In genomic region chr6:84019171-84019570, GRCh38 we compare ENCODE assay signal across 17 cellular contexts. TPM values are rescaled to one million over a fixed set of nuclear protein-coding genes. Genes with fewer than 3 reads are reported as not detected.
DNase-seq lines count a peak whose midpoint lies in the region; ATAC-seq and TF ChIP-seq lines count a peak whose summit lies in the region.
"Had no signal": no experiment of that assay in that cellular context is flagged by ENCODE, and none has a peak within 500 bp of the region (broad histone marks: within the 10 kb centered on the region; RNA-seq: fewer than 3 reads in every experiment).

No MANE protein-coding gene starts in this region.

- ATAC-seq in left lobe of liver: no peak
- ATAC-seq: K562 had no signal

- H3K4me3 ChIP-seq in OCI-LY3 (ENCODE audit: low read length) (no peak overlapping the region), iPS-15b (ENCODE audit: low read depth, low read length) (peak overlapping the region; percentile 3), retinal pigment epithelial cell (ENCODE audit: low read length) (peak overlapping the region; percentile 20), MG63 (no peak overlapping the region)
- H3K4me3 ChIP-seq: K562 had no signal

- H3K9me3 ChIP-seq in OCI-LY3 (ENCODE audit: insufficient read depth, low read length): no peaks in the 10 kb centered on the region
- H3K9me3 ChIP-seq in iPS-15b (ENCODE audit: control insufficient read depth, insufficient read depth, low read length): no peaks in the 10 kb centered on the region
- H3K9me3 ChIP-seq in MG63: no peaks in the 10 kb centered on the region
- H3K9me3 ChIP-seq: Caco-2 had no signal

- no peaks in the 10 kb centered on the region for H3K79me2 ChIP-seq in OCI-LY3 (ENCODE audit: low read length)

- 0 out of 2 replicates have a peak overlapping the region, but pooled peaks have one; percentile 4 for H2AFZ ChIP-seq in OCI-LY3 (ENCODE audit: low read depth, low read length)

- peaks cover 23% of the 10 kb centered on the region for H3K4me1 ChIP-seq in OCI-LY3 (ENCODE audit: low read length)
- H3K4me1 ChIP-seq in iPS-15b (ENCODE audit: control insufficient read depth, insufficient read depth, low read length): peaks cover 8% of the 10 kb centered on the region
- H3K4me1 ChIP-seq: Caco-2 had no signal

- H3K27me3 ChIP-seq in OCI-LY3 (ENCODE audit: low read depth, low read length): no peaks in the 10 kb centered on the region
- no peaks in the 10 kb centered on the region for H3K27me3 ChIP-seq in iPS-15b (ENCODE audit: control insufficient read depth, insufficient read depth, low read length)
- 0 out of 2 replicates have a peak, but pooled peaks cover 2% of the 10 kb centered on the region for H3K27me3 ChIP-seq in MG63

- H3K4me2 ChIP-seq in OCI-LY3 (ENCODE audit: low read length): peak overlapping the region; percentile 52

- DNase-seq in NCI-H2171 treated with DMSO at 0.1 percent for 48 hours (lab: John Stamatoyannopoulos, UW): peak; percentile 93
- DNase-seq in retinal pigment epithelial cell (ENCODE audit: low read depth): no peak
- DNase-seq in MG63: no peak
- no peak for DNase-seq in left lobe of liver (ENCODE audit: low spot score)
- DNase-seq in SKM-1 (lab: John Stamatoyannopoulos, UW; ENCODE audit: unreplicated experiment): no peak
- DNase-seq in H4 (ENCODE audit: low spot score): no peak
- DNase-seq: Caco-2; CD4-positive, CD25-positive, alpha-beta regulatory T cell; NCI-H1417 treated with DMSO at 0.1 percent for 48 hours; NCI-H2081; NCI-H446; NCI-H774 had no signal

- 0 out of 2 replicates have a peak overlapping the region, but pooled peaks have one; percentile 14 for H3K27ac ChIP-seq in OCI-LY3 (ENCODE audit: low read length)

- H3K36me3 ChIP-seq in OCI-LY3 (replicated peaks; ENCODE audit: low read depth, low read length) (no peaks in the 10 kb centered on the region), iPS-15b (ENCODE audit: control insufficient read depth, insufficient read depth, low read length) (no peaks in the 10 kb centered on the region), MG63 (no peaks in the 10 kb centered on the region)

- H3K9ac ChIP-seq in OCI-LY3 (ENCODE audit: low read length): no peak overlapping the region
- H3K9ac ChIP-seq in iPS-15b (ENCODE audit: low read depth, low read length): no peak overlapping the region

- TF ChIP-seq CTCF in OCI-LY3 (IDR thresholded peaks at IDR 0.05; ENCODE audit: low read depth, low read length): no peak
- no peak for TF ChIP-seq CTCF in retinal pigment epithelial cell (conservative IDR thresholded peaks at IDR 0.05; ENCODE audit: low read depth, low read length)

- H4K20me1 ChIP-seq in OCI-LY3 (ENCODE audit: insufficient read depth, low read length): no peaks in the 10 kb centered on the region

RNA-seq across cellular contexts. Expression of gene MRAP2, which starts 14.4 kb away (rescaled TPM):
- 3.1 and 3.5 TPM in 2 replicates for total RNA-seq in MG63 (2014; rRNA removed; shearing (Covaris generic); ENCODE audit: low replicate concordance)
- total RNA-seq in left lobe of liver: 0.13 TPM
- not detected in 2 replicates for total RNA-seq in H4 (2014; rRNA removed; shearing (Covaris generic))
- total RNA-seq: B cell; CD4-positive, CD25-positive, alpha-beta regulatory T cell; G401 had no signal

Comparison
In these comparisons a context has a peak if more than half of its experiments do, and no peak if none do; other contexts are left out.
1. H3K4me3 ChIP-seq: peak in iPS-15b (single experiment) and retinal pigment epithelial cell (single experiment); none in OCI-LY3 (single experiment) and MG63 (single experiment).